Comparison of ENCODE assay signal across 26 cellular contexts in genomic region chr6:127079681-127080080, GRCh38. TPM values are rescaled to one million over a fixed set of nuclear protein-coding genes. Genes with fewer than 3 reads are reported as not detected.
"Had no signal": no experiment of that assay in that cellular context is flagged by ENCODE, and none has a peak within 500 bp of the region (broad histone marks: within the 10 kb centered on the region; RNA-seq: fewer than 3 reads in every experiment).

No MANE protein-coding gene starts in this region.

- ATAC-seq: naive thymus-derived CD4-positive, alpha-beta T cell; natural killer cell; pancreas; right cardiac atrium; right lobe of liver; stimulated activated effector memory CD8-positive, alpha-beta T cell treated with anti-CD3 and anti-CD28 coated beads, Interleukin-12 subunit alpha, Interleukin-12 subunit beta, amount 100 ng/mL, for 72 hours; stimulated activated naive B cell treated with anti-CD40 and anti-IgM and Interleukin-4, amounts not matched to agents 10 μg/mL and 1 μg/mL and 100 μg/mL, for 72 hours had no signal

- DNase-seq: naive thymus-derived CD4-positive, alpha-beta T cell; natural killer cell; nucleus accumbens; pancreas; retina; right cardiac atrium; right lobe of liver; sigmoid colon; small intestine; stimulated activated CD4-positive, alpha-beta T cell treated with anti-CD3 and anti-CD28 coated beads, Interleukin-15, amount 100 ng/mL, for 24 hours; stimulated activated CD4-positive, alpha-beta T cell treated with anti-CD3 and anti-CD28 coated beads, Interleukin-2, amount 100 ng/mL, for 24 hours; stimulated activated CD4-positive, alpha-beta T cell treated with anti-CD3 and anti-CD28 coated beads, Interleukin-2, amount 100 ng/mL, for 48 hours; stimulated activated CD4-positive, alpha-beta T cell treated with anti-CD3 and anti-CD28 coated beads, Interleukin-4, amount 100 ng/mL, for 24 hours; stimulated activated naive B cell treated with anti-CD40 and anti-IgM and Interleukin-4, amounts not matched to agents 10 μg/mL and 1 μg/mL and 100 μg/mL, for 72 hours; stimulated activated naive CD4-positive, alpha-beta T cell treated with Interleukin-2 at 50 U/mL for 16 hours; stomach; thyroid gland; trophoblast cell; upper lobe of left lung had no signal

- H3K27ac ChIP-seq: neural progenitor cell, neutrophil, pancreas, prostate gland, right lobe of liver, sigmoid colon, stomach, thoracic aorta, thyroid gland, tibial nerve, upper lobe of left lung, vagina had no signal

- H3K4me1 ChIP-seq: neural progenitor cell, pancreas, prostate gland, right lobe of liver, sigmoid colon, stomach, thyroid gland, tibial nerve, upper lobe of left lung, vagina had no signal

- H3K9me3 ChIP-seq: neutrophil, pancreas, prostate gland, right lobe of liver, sigmoid colon, stomach, thoracic aorta, thyroid gland, tibial nerve, upper lobe of left lung, vagina had no signal

- H3K27me3 ChIP-seq: neural progenitor cell, pancreas, right lobe of liver, sigmoid colon, stomach, thyroid gland, tibial nerve, upper lobe of left lung, vagina had no signal

- H3K4me3 ChIP-seq: neural progenitor cell, pancreas, prostate gland, right lobe of liver, sigmoid colon, stomach, thoracic aorta, thyroid gland, tibial nerve, upper lobe of left lung, vagina had no signal

- H3K36me3 ChIP-seq: neural progenitor cell, neutrophil, pancreas, prostate gland, right lobe of liver, sigmoid colon, stomach, thoracic aorta, thyroid gland, tibial nerve, upper lobe of left lung, vagina had no signal

RNA-seq across cellular contexts. Expression of gene RSPO3, which starts 38.8 kb away (rescaled TPM):
- total RNA-seq: naive thymus-derived CD4-positive, alpha-beta T cell; natural killer cell had no signal
